26 cellular contexts compared by ENCODE assay signal in the genomic region with DNA sequence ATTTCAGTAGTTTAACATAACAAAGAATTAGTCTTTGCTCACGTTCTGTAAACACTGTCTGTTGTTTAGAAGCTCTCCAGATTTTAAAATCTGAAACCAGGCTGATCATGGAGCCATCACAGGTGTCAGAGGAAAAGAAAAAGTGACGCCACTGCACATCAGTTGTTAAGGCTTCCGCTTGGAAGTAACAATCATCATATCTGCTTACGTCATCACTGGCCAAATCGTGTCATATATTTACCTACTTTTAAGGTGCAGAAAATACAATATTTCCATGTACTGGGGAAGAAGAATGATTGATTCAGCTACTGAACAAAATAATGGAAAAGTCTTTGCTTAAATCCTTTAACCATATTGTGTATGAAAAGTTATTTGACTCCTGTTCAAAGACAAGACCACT.
"Had no signal": no experiment of that assay in that cellular context is flagged by ENCODE, and none has a peak within 500 bp of the region (broad histone marks: within the 10 kb centered on the region; RNA-seq: fewer than 3 reads in every experiment).

No MANE protein-coding gene starts in this region.

- ATAC-seq: left colon; natural killer cell; psoas muscle; right cardiac atrium; stimulated activated naive B cell treated with anti-CD40 and anti-IgM and Interleukin-4, amounts not matched to agents 10 μg/mL and 1 μg/mL and 100 μg/mL, for 72 hours; upper lobe of right lung had no signal

- H3K4me1 ChIP-seq: colonic mucosa, esophagus squamous epithelium, psoas muscle, spleen, suprapubic skin, transverse colon, upper lobe of right lung, uterus had no signal

- H3K4me3 ChIP-seq: colonic mucosa, esophagus squamous epithelium, lung, ovary, psoas muscle, skin epidermis, spleen, suprapubic skin, transverse colon, upper lobe of right lung, uterus had no signal

- H3K27me3 ChIP-seq: colonic mucosa, esophagus squamous epithelium, ovary, spleen, suprapubic skin, transverse colon, upper lobe of right lung, uterus had no signal

- DNase-seq: colonic mucosa; effector memory CD4-positive, alpha-beta T cell; erythroblast; esophagus squamous epithelium; foreskin melanocyte; glutamatergic neuron; hypothalamus; immature natural killer cell; islet precursor cell; kidney glomerular epithelial cell; left colon; natural killer cell; occipital lobe; ovary; posterior cingulate gyrus; psoas muscle; right cardiac atrium; spleen; stimulated activated CD4-positive, alpha-beta T cell treated with anti-CD3 and anti-CD28 coated beads, Interleukin-2, amount 100 ng/mL, for 48 hours; stimulated activated naive B cell treated with anti-CD40 and anti-IgM and Interleukin-4, amounts not matched to agents 10 μg/mL and 1 μg/mL and 100 μg/mL, for 72 hours; transverse colon; upper lobe of right lung; uterus had no signal

- H3K9me3 ChIP-seq: colonic mucosa, esophagus squamous epithelium, ovary, psoas muscle, spleen, suprapubic skin, transverse colon, upper lobe of right lung, uterus had no signal

- H3K36me3 ChIP-seq: colonic mucosa, esophagus squamous epithelium, ovary, spleen, suprapubic skin, transverse colon, upper lobe of right lung, uterus had no signal
